In the genomic region with DNA sequence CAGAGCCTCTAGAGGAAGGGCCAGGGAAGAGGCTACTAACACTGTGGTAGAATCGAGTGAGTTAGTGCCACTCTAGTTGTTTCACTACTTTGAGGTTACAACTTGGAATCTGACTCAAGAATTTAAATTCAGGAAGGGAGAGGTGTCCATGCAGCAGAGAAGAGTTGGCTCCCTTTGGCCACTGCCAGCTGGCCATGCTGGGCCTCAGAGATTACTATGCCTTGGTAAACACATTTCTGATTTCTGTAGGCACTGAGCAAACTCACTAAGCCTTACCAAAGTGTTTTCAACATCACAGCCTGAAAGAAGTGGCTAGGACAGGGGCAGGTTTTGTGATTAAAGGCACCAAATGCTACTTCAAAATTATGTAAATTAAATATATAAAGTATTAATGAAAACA, we compare ENCODE assay signal across 19 cellular contexts.
"Had no signal": no experiment of that assay in that cellular context is flagged by ENCODE, and none has a peak within 500 bp of the region (broad histone marks: within the 10 kb centered on the region; RNA-seq: fewer than 3 reads in every experiment).

No MANE protein-coding gene starts in this region.

- DNase-seq: dermis blood vessel endothelial cell; effector CD4-positive, alpha-beta T cell; effector memory CD4-positive, alpha-beta T cell; foreskin keratinocyte; heart left ventricle; hypothalamus; immature natural killer cell; islet precursor cell; kidney; kidney glomerular epithelial cell; left colon; left lung; left ventricle myocardium superior; lower lobe of right lung; mesenchymal stem cell; mucosa of descending colon; naive B cell; naive thymus-derived CD8-positive, alpha-beta T cell had no signal

- ATAC-seq: foreskin keratinocyte; gastroesophageal sphincter; heart left ventricle; left colon; left lung; left ventricle myocardium superior; lower lobe of right lung; mucosa of descending colon; naive thymus-derived CD8-positive, alpha-beta T cell had no signal
